27 cellular contexts compared by ENCODE assay signal in the genomic region with DNA sequence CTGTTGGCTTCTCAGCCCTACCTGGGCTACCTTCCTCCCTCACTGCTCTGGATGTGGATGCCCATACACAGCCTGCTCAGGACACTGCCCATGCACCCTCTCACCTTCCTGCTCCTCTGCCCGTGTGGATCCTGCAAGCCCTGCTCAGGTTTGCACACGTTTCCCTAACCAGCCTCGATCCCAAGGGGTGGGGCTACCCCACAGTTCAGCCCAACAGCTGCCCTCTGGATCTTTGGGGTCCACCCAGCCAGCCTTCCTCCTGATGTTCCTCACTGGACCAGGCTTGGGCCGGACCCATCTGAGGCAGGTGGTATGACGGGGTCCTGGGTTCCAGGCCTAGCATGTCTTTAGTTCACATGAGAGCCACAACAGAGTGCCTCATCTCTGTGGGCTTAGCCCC. TPM values are rescaled to one million over a fixed set of nuclear protein-coding genes. Genes with fewer than 3 reads are reported as not detected.
"Had no signal": no experiment of that assay in that cellular context is flagged by ENCODE, and none has a peak within 500 bp of the region (broad histone marks: within the 10 kb centered on the region; RNA-seq: fewer than 3 reads in every experiment).

No MANE protein-coding gene starts in this region.

- H3K36me3 ChIP-seq: adrenal gland, gastrocnemius medialis, lower lobe of right lung, ovary, prostate gland, right atrium auricular region, vagina had no signal

- H3K4me1 Mint-ChIP-seq: endodermal cell had no signal

- H3K36me3 Mint-ChIP-seq: activated naive CD8-positive, alpha-beta T cell had no signal

- H3K9me3 Mint-ChIP-seq: activated T-cell treated with anti-CD3 and anti-CD28 coated beads, Interleukin-2, amount 50 U/mL, for 24 hours; activated T-helper 2 cell treated with anti-CD3 and anti-CD28 coated beads, Interferon-gamma antibody, Interleukin-2, Interleukin-4, amounts not matched to agents 10 μg/mL and 5 μg/mL and 100 μg/mL, durations not matched to agents 14 hours and 24 hours and 36 hours; stimulated activated naive CD8-positive, alpha-beta T cell treated with anti-CD3 and anti-CD28 coated beads, Interleukin-15, Interleukin-2, amounts not matched to agents 100 ng/mL and 50 ng/mL, for 24 hours had no signal

- H3K9me3 ChIP-seq: adrenal gland, esophagus squamous epithelium, gastrocnemius medialis, lower lobe of right lung, ovary, prostate gland, right atrium auricular region, tibial artery, vagina had no signal

- H3K4me1 ChIP-seq: prostate gland had no signal

- H3K27ac ChIP-seq: adrenal gland, esophagus squamous epithelium, gastrocnemius medialis, lower lobe of right lung, ovary, prostate gland, right atrium auricular region, tibial artery, vagina had no signal

- H3K4me3 Mint-ChIP-seq: activated naive CD8-positive, alpha-beta T cell; activated T-cell treated with anti-CD3 and anti-CD28 coated beads, Interleukin-2, amount 50 U/mL, for 24 hours; endodermal cell; stimulated activated naive CD8-positive, alpha-beta T cell treated with anti-CD3 and anti-CD28 coated beads, Interleukin-15, Interleukin-2, amounts not matched to agents 100 ng/mL and 50 ng/mL, for 24 hours had no signal

- ATAC-seq: gastrocnemius medialis; left lobe of liver; lower lobe of right lung; naive thymus-derived CD4-positive, alpha-beta T cell had no signal

- H3K27me3 ChIP-seq: ovary, vagina had no signal

- H3K27ac Mint-ChIP-seq: activated naive CD8-positive, alpha-beta T cell; activated T-cell treated with anti-CD3 and anti-CD28 coated beads, Interleukin-2, amount 50 U/mL, for 24 hours; activated T-helper 2 cell treated with anti-CD3 and anti-CD28 coated beads, Interferon-gamma antibody, Interleukin-2, Interleukin-4, amounts not matched to agents 10 μg/mL and 5 μg/mL and 100 μg/mL, durations not matched to agents 14 hours and 24 hours and 36 hours; endodermal cell; naive thymus-derived CD4-positive, alpha-beta T cell; stimulated activated naive CD8-positive, alpha-beta T cell treated with anti-CD3 and anti-CD28 coated beads, Interleukin-15, Interleukin-2, amounts not matched to agents 100 ng/mL and 50 ng/mL, for 24 hours had no signal

- DNase-seq: activated CD4-positive, alpha-beta T cell treated with anti-CD3 and anti-CD28 coated beads for 1 hour; activated CD4-positive, alpha-beta T cell treated with anti-CD3 and anti-CD28 coated beads, Interleukin-2, amount 50 U/mL, for 1 hour; activated naive CD4-positive, alpha-beta T cell; activated T-cell treated with anti-CD3 and anti-CD28 coated beads, Interleukin-2, amount 50 U/mL, for 24 hours; cerebellar nuclear complex; cortex of kidney; endodermal cell; esophagus squamous epithelium; gastrocnemius medialis; hypothalamus; lower lobe of right lung; mesendoderm; naive thymus-derived CD4-positive, alpha-beta T cell; ovary; stimulated activated CD4-positive, alpha-beta T cell treated with anti-CD3 and anti-CD28 coated beads, Interleukin-12 subunit alpha, Interleukin-12 subunit beta, amount 100 ng/mL, for 4 hours; substantia nigra; T-helper 1 cell had no signal

- H3K4me3 ChIP-seq: adrenal gland, esophagus squamous epithelium, gastrocnemius medialis, lower lobe of right lung, ovary, prostate gland, right atrium auricular region, tibial artery, vagina had no signal

RNA-seq across cellular contexts. Expression of a gene that starts 4.7 kb away (rescaled TPM):
- total RNA-seq: naive thymus-derived CD4-positive, alpha-beta T cell had no signal
- polyA plus RNA-seq: naive thymus-derived CD4-positive, alpha-beta T cell had no signal

RNA-seq across cellular contexts. Expression of a gene that starts 10.2 kb away (rescaled TPM):
- total RNA-seq: astrocyte, esophagus squamous epithelium, gastrocnemius medialis, left lobe of liver, lower lobe of right lung, right atrium auricular region, vagina had no signal
- polyA plus RNA-seq: naive thymus-derived CD4-positive, alpha-beta T cell had no signal

RNA-seq across cellular contexts. Expression of a gene that starts 25.7 kb away (rescaled TPM):
- total RNA-seq: activated T-helper 2 cell treated with anti-CD3 and anti-CD28 coated beads, Interferon-gamma antibody, Interleukin-2, Interleukin-4, amounts not matched to agents 10 μg/mL and 5 μg/mL and 100 μg/mL, durations not matched to agents 14 hours and 24 hours and 36 hours; naive thymus-derived CD4-positive, alpha-beta T cell had no signal
